Comparison of ENCODE assay signal across 8 cellular contexts in the genomic region with DNA sequence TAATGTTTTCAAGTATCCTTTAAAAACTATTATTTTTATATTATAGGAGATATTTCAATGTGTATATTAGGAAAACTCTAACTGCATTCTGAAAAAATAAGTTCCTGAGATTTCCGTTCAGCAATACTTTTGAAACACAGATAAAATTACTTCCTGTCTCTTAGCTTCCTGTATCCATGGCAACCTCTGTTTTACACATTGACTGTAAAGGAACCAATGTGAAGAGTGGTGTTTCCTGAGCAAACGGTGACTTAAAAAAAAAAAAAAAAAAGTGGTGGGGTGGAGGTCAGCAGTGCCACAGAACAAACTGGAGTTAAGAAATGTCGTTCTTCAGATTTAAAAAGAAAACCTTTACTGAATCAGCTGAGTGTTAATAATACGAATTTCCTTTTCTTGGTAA. TPM values are rescaled to one million over a fixed set of nuclear protein-coding genes. Genes with fewer than 3 reads are reported as not detected.
DNase-seq lines count a peak whose midpoint lies in the region; ATAC-seq and TF ChIP-seq lines count a peak whose summit lies in the region.

A gene with protein sequence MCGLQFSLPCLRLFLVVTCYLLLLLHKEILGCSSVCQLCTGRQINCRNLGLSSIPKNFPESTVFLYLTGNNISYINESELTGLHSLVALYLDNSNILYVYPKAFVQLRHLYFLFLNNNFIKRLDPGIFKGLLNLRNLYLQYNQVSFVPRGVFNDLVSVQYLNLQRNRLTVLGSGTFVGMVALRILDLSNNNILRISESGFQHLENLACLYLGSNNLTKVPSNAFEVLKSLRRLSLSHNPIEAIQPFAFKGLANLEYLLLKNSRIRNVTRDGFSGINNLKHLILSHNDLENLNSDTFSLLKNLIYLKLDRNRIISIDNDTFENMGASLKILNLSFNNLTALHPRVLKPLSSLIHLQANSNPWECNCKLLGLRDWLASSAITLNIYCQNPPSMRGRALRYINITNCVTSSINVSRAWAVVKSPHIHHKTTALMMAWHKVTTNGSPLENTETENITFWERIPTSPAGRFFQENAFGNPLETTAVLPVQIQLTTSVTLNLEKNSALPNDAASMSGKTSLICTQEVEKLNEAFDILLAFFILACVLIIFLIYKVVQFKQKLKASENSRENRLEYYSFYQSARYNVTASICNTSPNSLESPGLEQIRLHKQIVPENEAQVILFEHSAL (plus strand): TSS at position 280 of the 400 bp plus-strand sequence. CDS start 620 bp downstream, outside the sequence.

- DNase-seq in GM10266 (ENCODE audit: extremely low spot score) (peak; percentile 14), astrocyte of the hippocampus (ENCODE audit: low read depth, low spot score) (peak; percentile 21), myocyte (ENCODE audit: low read depth) (peak; percentile 5), NCI-H446 treated with DMSO at 0.1 percent for 48 hours (lab: John Stamatoyannopoulos, UW) (no peak), islet precursor cell (no peak)
- DNase-seq in stimulated activated CD4-positive, alpha-beta T cell treated with anti-CD3 and anti-CD28 coated beads, Interleukin-15, amount 100 ng/mL, for 24 hours, result no peak

- TF ChIP-seq CTCF in GM10266 (IDR thresholded peaks at IDR 0.05; ENCODE audit: control insufficient read depth, insufficient read depth, low read depth, missing control alignments), result no peak

- ATAC-seq in GM21381 (IDR thresholded peaks at IDR 0.05; ENCODE audit: unreplicated experiment) (peak; percentile 85), HG03575 (IDR thresholded peaks at IDR 0.05; ENCODE audit: extremely low read depth, insufficient number of reproducible peaks, low FRiP score, unreplicated experiment) (peak; percentile 91)

RNA-seq across cellular contexts. Expression of the gene that starts here (rescaled TPM):
- total RNA-seq in myocyte, result 0.19 TPM in 1 of 2 replicates, not detected in the other
- polyA plus RNA-seq in myocyte (2012), result 0.06 TPM

Comparison
In these comparisons a context has a peak if more than half of its experiments do, and no peak if none do; other contexts are left out.
1. Peak in DNase-seq in myocyte; RNA of the gene not detected or under 1 TPM.
2. DNase-seq: peak in GM10266 (single experiment) and astrocyte of the hippocampus (single experiment); none in NCI-H446 treated with DMSO at 0.1 percent for 48 hours (single experiment), stimulated activated CD4-positive, alpha-beta T cell treated with anti-CD3 and anti-CD28 coated beads, Interleukin-15, amount 100 ng/mL, for 24 hours (single experiment) and islet precursor cell (single experiment).